In the genomic region with DNA sequence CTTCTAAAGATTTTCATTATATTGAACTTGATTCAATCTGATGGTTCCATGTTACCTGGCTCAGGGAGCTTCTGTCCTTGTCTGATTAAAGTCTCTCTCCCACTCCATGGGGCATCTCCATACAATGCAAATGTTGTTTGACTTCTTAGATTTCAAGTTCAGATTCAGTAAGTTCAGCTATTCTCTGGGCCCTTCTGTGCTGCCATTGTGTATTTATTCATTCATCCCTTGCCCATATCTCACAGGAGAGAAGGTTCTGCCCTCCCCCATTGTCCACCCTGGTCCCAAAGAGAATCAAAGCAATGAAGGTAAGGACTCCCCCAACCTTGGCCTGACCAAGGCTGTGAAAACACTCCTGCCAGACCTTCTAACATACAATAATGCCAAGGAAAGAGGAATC, we compare ENCODE assay signal across 26 cellular contexts.
"Had no signal": no experiment of that assay in that cellular context is flagged by ENCODE, and none has a peak within 500 bp of the region (broad histone marks: within the 10 kb centered on the region; RNA-seq: fewer than 3 reads in every experiment).

No MANE protein-coding gene starts in this region.

- DNase-seq: naive thymus-derived CD4-positive, alpha-beta T cell; natural killer cell; nucleus accumbens; pancreas; psoas muscle; right lobe of liver; sigmoid colon; small intestine; stimulated activated CD4-positive, alpha-beta T cell treated with anti-CD3 and anti-CD28 coated beads, Interleukin-15, amount 100 ng/mL, for 24 hours; stimulated activated CD4-positive, alpha-beta T cell treated with anti-CD3 and anti-CD28 coated beads, Interleukin-2, amount 100 ng/mL, for 24 hours; stimulated activated CD4-positive, alpha-beta T cell treated with anti-CD3 and anti-CD28 coated beads, Interleukin-2, amount 100 ng/mL, for 48 hours; stimulated activated CD4-positive, alpha-beta T cell treated with anti-CD3 and anti-CD28 coated beads, Interleukin-4, amount 100 ng/mL, for 24 hours; stimulated activated naive B cell treated with anti-CD40 and anti-IgM and Interleukin-4, amounts not matched to agents 10 μg/mL and 1 μg/mL and 100 μg/mL, for 72 hours; stimulated activated naive CD4-positive, alpha-beta T cell treated with Interleukin-2 at 50 U/mL for 16 hours; stomach; thyroid gland; trophoblast cell; upper lobe of left lung had no signal

- H3K4me1 ChIP-seq: pancreas, psoas muscle, right lobe of liver, stomach, tibial nerve, upper lobe of left lung had no signal

- H3K4me1 Mint-ChIP-seq: natural killer cell; nephron; neural crest cell; stimulated activated effector memory CD8-positive, alpha-beta T cell treated with anti-CD3 and anti-CD28 coated beads, Interleukin-12 subunit alpha, Interleukin-12 subunit beta, amount 100 ng/mL, for 72 hours; stimulated activated naive B cell treated with anti-CD40 and anti-IgM and Interleukin-4, amounts not matched to agents 10 μg/mL and 1 μg/mL and 100 μg/mL, for 72 hours had no signal

- H3K27ac Mint-ChIP-seq: naive thymus-derived CD4-positive, alpha-beta T cell; natural killer cell; nephron; stimulated activated effector memory CD8-positive, alpha-beta T cell treated with anti-CD3 and anti-CD28 coated beads, Interleukin-12 subunit alpha, Interleukin-12 subunit beta, amount 100 ng/mL, for 72 hours; stimulated activated naive B cell treated with anti-CD40 and anti-IgM and Interleukin-4, amounts not matched to agents 10 μg/mL and 1 μg/mL and 100 μg/mL, for 72 hours; stimulated activated naive CD8-positive, alpha-beta T cell treated with anti-CD3 and anti-CD28 coated beads, Interleukin-15, Interleukin-2, amounts not matched to agents 100 ng/mL and 50 ng/mL, for 24 hours had no signal

- H3K36me3 Mint-ChIP-seq: natural killer cell; stimulated activated effector memory CD8-positive, alpha-beta T cell treated with anti-CD3 and anti-CD28 coated beads, Interleukin-12 subunit alpha, Interleukin-12 subunit beta, amount 100 ng/mL, for 72 hours; stimulated activated naive B cell treated with anti-CD40 and anti-IgM and Interleukin-4, amounts not matched to agents 10 μg/mL and 1 μg/mL and 100 μg/mL, for 72 hours had no signal

- H3K9me3 ChIP-seq: neutrophil, pancreas, psoas muscle, right lobe of liver, stomach, thoracic aorta, thyroid gland, upper lobe of left lung had no signal

- H3K27me3 Mint-ChIP-seq: stimulated activated naive B cell treated with anti-CD40 and anti-IgM and Interleukin-4, amounts not matched to agents 10 μg/mL and 1 μg/mL and 100 μg/mL, for 72 hours; stimulated activated naive CD8-positive, alpha-beta T cell treated with anti-CD3 and anti-CD28 coated beads, Interleukin-15, Interleukin-2, amounts not matched to agents 100 ng/mL and 50 ng/mL, for 24 hours had no signal

- H3K27me3 ChIP-seq: neutrophil, pancreas, right lobe of liver, sigmoid colon, stomach, thyroid gland, tibial nerve, upper lobe of left lung had no signal

- H3K4me3 Mint-ChIP-seq: naive thymus-derived CD4-positive, alpha-beta T cell; natural killer cell; nephron; neural crest cell; stimulated activated effector memory CD8-positive, alpha-beta T cell treated with anti-CD3 and anti-CD28 coated beads, Interleukin-12 subunit alpha, Interleukin-12 subunit beta, amount 100 ng/mL, for 72 hours; stimulated activated naive B cell treated with anti-CD40 and anti-IgM and Interleukin-4, amounts not matched to agents 10 μg/mL and 1 μg/mL and 100 μg/mL, for 72 hours; stimulated activated naive CD8-positive, alpha-beta T cell treated with anti-CD3 and anti-CD28 coated beads, Interleukin-15, Interleukin-2, amounts not matched to agents 100 ng/mL and 50 ng/mL, for 24 hours had no signal

- H3K36me3 ChIP-seq: neutrophil, right lobe of liver, thyroid gland, upper lobe of left lung had no signal

- H3K4me3 ChIP-seq: pancreas, psoas muscle, right lobe of liver, sigmoid colon, stomach, thoracic aorta, thyroid gland, tibial nerve, upper lobe of left lung had no signal

- ATAC-seq: naive thymus-derived CD4-positive, alpha-beta T cell; natural killer cell; pancreas; psoas muscle; right cardiac atrium; right lobe of liver; stimulated activated effector memory CD8-positive, alpha-beta T cell treated with anti-CD3 and anti-CD28 coated beads, Interleukin-12 subunit alpha, Interleukin-12 subunit beta, amount 100 ng/mL, for 72 hours; stimulated activated naive B cell treated with anti-CD40 and anti-IgM and Interleukin-4, amounts not matched to agents 10 μg/mL and 1 μg/mL and 100 μg/mL, for 72 hours had no signal

- H3K27ac ChIP-seq: neutrophil, pancreas, psoas muscle, right lobe of liver, stomach, thoracic aorta, thyroid gland, tibial nerve, upper lobe of left lung had no signal
